In genomic region chr7:107824858-107825257, GRCh38 we compare ENCODE assay signal across 39 cellular contexts. TPM values are rescaled to one million over a fixed set of nuclear protein-coding genes. Genes with fewer than 3 reads are reported as not detected.
"Had no signal": no experiment of that assay in that cellular context is flagged by ENCODE, and none has a peak within 500 bp of the region (broad histone marks: within the 10 kb centered on the region; RNA-seq: fewer than 3 reads in every experiment).

No MANE protein-coding gene starts in this region.

- H3K36me3 ChIP-seq: MG63 had no signal

- DNase-seq: Karpas-422, Kasumi-1, MG63, MM.1S, MV-4-11, NCI-H1048, NCI-H1092, NCI-H1092 treated with DMSO at 0.1 percent for 48 hours, NCI-H1105, NCI-H1105 treated with DMSO at 0.1 percent for 48 hours, NCI-H1417, NCI-H1417 treated with DMSO at 0.1 percent for 48 hours, NCI-H1436, NCI-H1436 treated with DMSO at 0.1 percent for 48 hours, NCI-H146, NCI-H1694, NCI-H1694 treated with DMSO at 0.1 percent for 48 hours, NCI-H187, NCI-H187 treated with DMSO at 0.1 percent for 48 hours, NCI-H1930, NCI-H2029, NCI-H2029 treated with DMSO at 0.1 percent for 48 hours, NCI-H2081, NCI-H2081 treated with DMSO at 0.1 percent for 48 hours, NCI-H2107, NCI-H2171, NCI-H2171 treated with DMSO at 0.1 percent for 48 hours, NCI-H2227 treated with DMSO at 0.1 percent for 48 hours, NCI-H226, NCI-H345, NCI-H446, NCI-H446 treated with DMSO at 0.1 percent for 48 hours, NCI-H510A, NCI-H510A treated with DMSO at 0.1 percent for 48 hours, NCI-H524 had no signal

- H3K4me3 ChIP-seq: MG63 had no signal

- H3K9me3 ChIP-seq: MG63 had no signal

- H3K27me3 ChIP-seq: MG63 had no signal

RNA-seq across cellular contexts. Expression of gene SLC26A3, which starts 21.8 kb away (rescaled TPM):
- total RNA-seq: LHCN-M2, M059J, MCF 10A, NCI-H460 had no signal
